14 cellular contexts compared by ENCODE assay signal in the genomic region with DNA sequence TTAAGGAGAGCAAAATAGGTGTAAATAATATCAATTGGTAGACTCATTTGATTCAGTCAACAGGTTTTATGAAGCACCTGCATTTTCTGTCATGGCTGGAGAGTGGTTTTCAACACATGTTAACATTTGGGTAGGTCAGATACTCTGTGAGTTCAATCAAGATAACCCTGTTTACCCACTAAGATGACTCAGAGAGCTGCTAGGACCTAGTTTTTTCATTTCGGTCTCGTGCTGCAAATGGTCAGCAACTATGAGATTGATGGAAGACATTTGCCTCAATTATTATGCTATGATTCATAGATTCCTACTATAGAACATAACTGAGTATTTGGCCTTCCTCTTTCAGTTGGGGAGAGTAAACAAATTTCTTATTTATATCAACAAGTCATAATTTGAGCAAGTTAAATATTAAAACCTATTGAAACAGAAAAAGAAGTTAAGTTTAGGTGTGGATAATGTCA.
DNase-seq lines count a peak whose midpoint lies in the region; ATAC-seq and TF ChIP-seq lines count a peak whose summit lies in the region.
"Had no signal": no experiment of that assay in that cellular context is flagged by ENCODE, and none has a peak within 500 bp of the region (broad histone marks: within the 10 kb centered on the region; RNA-seq: fewer than 3 reads in every experiment).

No MANE protein-coding gene starts in this region.

- no peak overlapping the region for H2BK120ac ChIP-seq in mesendoderm (ENCODE audit: low read depth, low read length)

- no peaks in the 10 kb centered on the region for H3K36me3 ChIP-seq in MG63
- H3K36me3 ChIP-seq in mesendoderm (ENCODE audit: control insufficient read depth, insufficient read depth, low read length), result no peaks in the 10 kb centered on the region
- H3K36me3 ChIP-seq: BLaER1, spleen had no signal

- no peak overlapping the region for H3K23ac ChIP-seq in mesendoderm (ENCODE audit: low read length)

- DNase-seq in AG08396 (ENCODE audit: low spot score) (peak; percentile 16), MG63 (peak; percentile 30), chondrocyte (ENCODE audit: low spot score) (no peak), mesendoderm (peak; percentile 57), islet precursor cell (no peak), occipital lobe (lab: John Stamatoyannopoulos, UW) (no peak), AG08395 (ENCODE audit: low spot score) (no peak)
- DNase-seq: activated CD8-positive, alpha-beta memory T cell treated with anti-CD3 and anti-CD28 coated beads, Interleukin-2, amount 50 U/mL, for 4 hours; NCI-H2029; spleen; stimulated activated naive CD4-positive, alpha-beta T cell treated with Interleukin-2 at 50 U/mL for 16 hours had no signal

- no peak overlapping the region for H4K8ac ChIP-seq in mesendoderm (ENCODE audit: low read depth, low read length)

- H3K4me1 ChIP-seq in mesendoderm (ENCODE audit: control insufficient read depth, low read depth, low read length), result no peaks in the 10 kb centered on the region

- H3K4me2 ChIP-seq in mesendoderm (ENCODE audit: low read length), result no peak overlapping the region
- H3K4me2 ChIP-seq: BLaER1 had no signal

- no peak overlapping the region for H4K5ac ChIP-seq in mesendoderm (ENCODE audit: low read length)

- H3K9me3 Mint-ChIP-seq in chondrocyte (ENCODE audit: low read depth), result no peaks in the 10 kb centered on the region

- no peak overlapping the region for H2AK5ac ChIP-seq in mesendoderm (ENCODE audit: low read length)

- no CpG with 5 or more reads among the region's 2 CpGs for WGBS in mesendoderm (ENCODE audit: extremely low coverage, insufficient coverage, low lambda C conversion rate)

- no peak overlapping the region for H3K56ac ChIP-seq in mesendoderm (ENCODE audit: low read length)

- H2BK15ac ChIP-seq in mesendoderm (replicated peaks; ENCODE audit: low read depth), result no peak overlapping the region

- no peak for TF ChIP-seq CTCF in chondrocyte (IDR thresholded peaks at IDR 0.05)

- no peak for ATAC-seq in HG03457 (IDR thresholded peaks at IDR 0.05; ENCODE audit: unreplicated experiment)

- H3K18ac ChIP-seq in mesendoderm (ENCODE audit: low read length), result no peak overlapping the region

- H3K79me2 ChIP-seq in mesendoderm (ENCODE audit: control insufficient read depth, insufficient read depth, low read length), result no peaks in the 10 kb centered on the region

- no peak overlapping the region for H3K4ac ChIP-seq in mesendoderm (ENCODE audit: low read depth, low read length)

- no peak overlapping the region for H3K9ac ChIP-seq in mesendoderm (ENCODE audit: low read length)
- H3K9ac ChIP-seq: BLaER1 had no signal

- H3K79me1 ChIP-seq in mesendoderm (ENCODE audit: low read length), result no peaks in the 10 kb centered on the region

- H3K27me3 ChIP-seq in MG63 (no peaks in the 10 kb centered on the region), mesendoderm (ENCODE audit: insufficient read depth, low read length, poor library complexity) (no peaks in the 10 kb centered on the region)
- H3K27me3 ChIP-seq: BLaER1, spleen had no signal

- H3K36me3 Mint-ChIP-seq in chondrocyte (ENCODE audit: low read depth), result no peaks in the 10 kb centered on the region

- H3K27ac Mint-ChIP-seq in chondrocyte (ENCODE audit: unreplicated experiment), result peak overlapping the region; percentile 28

- peaks cover 59% of the 10 kb centered on the region for H3K4me1 Mint-ChIP-seq in chondrocyte (ENCODE audit: low read depth)

- no peak overlapping the region for H2BK5ac ChIP-seq in mesendoderm (ENCODE audit: low read length)

- H3K27me3 Mint-ChIP-seq in chondrocyte (ENCODE audit: low read depth), result no peaks in the 10 kb centered on the region

- H3K9me3 ChIP-seq in MG63, result no peaks in the 10 kb centered on the region; the same call in 1 of the 2 replicates
- H3K9me3 ChIP-seq: BLaER1, spleen had no signal

- H3K4me3 ChIP-seq in MG63 (no peak overlapping the region), mesendoderm (ENCODE audit: low read length) (no peak overlapping the region)
- H3K4me3 ChIP-seq: BLaER1, SK-N-MC, spleen had no signal

- no peak overlapping the region for H3K4me3 Mint-ChIP-seq in chondrocyte (ENCODE audit: unreplicated experiment)

- no peak overlapping the region for H3K27ac ChIP-seq in mesendoderm (ENCODE audit: low read depth, low read length)
- H3K27ac ChIP-seq: BLaER1 had no signal

Comparison
In these comparisons a context has a peak if more than half of its experiments do, and no peak if none do; other contexts are left out.
1. DNase-seq: peak in AG08396 (single experiment), MG63 (single experiment) and mesendoderm (single experiment); none in chondrocyte (single experiment), islet precursor cell (single experiment), occipital lobe (single experiment) and AG08395 (single experiment).